8 cellular contexts compared by ENCODE assay signal in the genomic region with DNA sequence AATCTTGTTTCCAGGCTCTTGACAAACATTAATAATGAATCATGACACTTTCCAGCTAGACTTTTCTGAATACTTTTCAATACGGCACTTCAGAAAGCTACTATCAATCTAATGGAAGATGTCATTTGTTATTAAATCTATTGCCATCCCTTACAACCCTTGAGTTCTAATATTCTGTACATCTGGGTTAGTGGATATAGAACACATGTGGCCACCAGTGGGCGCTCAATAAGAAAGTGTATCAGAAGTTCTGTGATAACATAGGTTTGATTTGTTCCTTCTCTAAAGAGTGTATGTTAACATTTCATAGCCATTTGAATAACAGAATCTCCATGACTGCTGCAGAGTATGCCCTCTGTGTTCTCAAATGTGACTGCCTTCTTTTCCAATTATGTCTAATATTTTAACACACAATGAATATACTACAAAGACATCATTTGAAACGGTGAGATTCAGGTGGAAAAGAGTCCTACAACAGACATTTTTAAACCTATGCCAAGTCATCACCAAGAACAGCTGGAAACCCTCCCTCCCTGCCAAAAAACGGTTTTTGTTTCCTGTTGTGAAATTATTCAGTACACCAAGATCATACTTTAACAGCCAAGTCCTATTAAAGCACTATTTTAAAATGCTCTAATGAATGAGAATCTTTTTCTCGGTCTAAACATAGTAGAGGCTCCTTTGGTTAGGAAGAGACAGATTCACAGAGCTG. TPM values are rescaled to one million over a fixed set of nuclear protein-coding genes. Genes with fewer than 3 reads are reported as not detected.
DNase-seq lines count a peak whose midpoint lies in the region; ATAC-seq and TF ChIP-seq lines count a peak whose summit lies in the region.

No MANE protein-coding gene starts in this region.

- H3K4me1 ChIP-seq in GM23248 (ENCODE audit: insufficient read depth) (no peaks in the 10 kb centered on the region), mesendoderm (ENCODE audit: control insufficient read depth, low read depth, low read length) (no peaks in the 10 kb centered on the region)

- H3K4me3 ChIP-seq in GM23248 = no peak overlapping the region
- no peak overlapping the region for H3K4me3 ChIP-seq in mesendoderm (ENCODE audit: low read length)

- no peak overlapping the region for H2BK15ac ChIP-seq in mesendoderm (replicated peaks; ENCODE audit: low read depth)

- no peak overlapping the region for H3K56ac ChIP-seq in mesendoderm (ENCODE audit: low read length)

- H3K79me1 ChIP-seq in mesendoderm (ENCODE audit: low read length) = no peaks in the 10 kb centered on the region

- H3K27ac ChIP-seq in GM23248 (no peak overlapping the region), mesendoderm (ENCODE audit: low read depth, low read length) (no peak overlapping the region)

- 4 to 6% methylated on average over 5 of the region's 5 CpGs for WGBS in GM23248 (ENCODE audit: low coverage in 1 of 2, low lambda C conversion rate in 2 of 2, missing lambda C conversion rate in 2 of 2), 2 experiments
- no CpG with 5 or more reads among the region's 5 CpGs for WGBS in mesendoderm (ENCODE audit: extremely low coverage, insufficient coverage, low lambda C conversion rate)

- no peaks in the 10 kb centered on the region for H3F3A ChIP-seq in GM23248 (ENCODE audit: insufficient read depth)

- H2BK5ac ChIP-seq in mesendoderm (ENCODE audit: low read length) = no peak overlapping the region

- no peak overlapping the region for H4K8ac ChIP-seq in mesendoderm (ENCODE audit: low read depth, low read length)

- CTCF ChIA-PET in HEK293T (lab: Yijun Ruan, JAX) = interaction anchor here (0.6 to 1.4 kb wide), 5 partner anchors 8 to 1486 kb away, joined by 3 to 7 read pairs (median 3); no protein-coding TSS in a partner anchor

- no peak overlapping the region for H3K18ac ChIP-seq in mesendoderm (ENCODE audit: low read length)

- DNase-seq in AML-193 (lab: John Stamatoyannopoulos, UW) (peak; percentile 37 to 49), GM23248 (peak; percentile 65), mesendoderm (peak; percentile 17), HEK293T (ENCODE audit: extremely low spot score) (no peak)
- peak; percentile 9 for DNase-seq in central memory CD4-positive, alpha-beta T cell

- H3K23ac ChIP-seq in mesendoderm (ENCODE audit: low read length) = no peak overlapping the region

- no peak overlapping the region for H3K4ac ChIP-seq in mesendoderm (ENCODE audit: low read depth, low read length)

- no peak overlapping the region for H4K5ac ChIP-seq in mesendoderm (ENCODE audit: low read length)

- H3K9me2 ChIP-seq in GM23248 (ENCODE audit: insufficient read depth) = no peaks in the 10 kb centered on the region

- no peak overlapping the region for H3K4me2 ChIP-seq in GM23248 (ENCODE audit: unreplicated experiment)
- H3K4me2 ChIP-seq in mesendoderm (ENCODE audit: low read length) = no peak overlapping the region

- H3K27me3 ChIP-seq in GM23248 (replicated peaks; ENCODE audit: insufficient read depth) = peaks cover 24% of the 10 kb centered on the region
- no peaks in the 10 kb centered on the region for H3K27me3 ChIP-seq in mesendoderm (ENCODE audit: insufficient read depth, low read length, poor library complexity)

- POLR2A ChIA-PET in HEK293T (lab: Yijun Ruan, JAX) = no interaction called here

- H3K79me2 ChIP-seq in GM23248 (ENCODE audit: insufficient read depth) (no peaks in the 10 kb centered on the region), mesendoderm (ENCODE audit: control insufficient read depth, insufficient read depth, low read length) (no peaks in the 10 kb centered on the region)

- no peak overlapping the region for H2AFZ ChIP-seq in GM23248

- H2BK120ac ChIP-seq in mesendoderm (ENCODE audit: low read depth, low read length) = no peak overlapping the region

- H3K36me3 ChIP-seq in GM23248 (ENCODE audit: low read depth) (no peaks in the 10 kb centered on the region), mesendoderm (ENCODE audit: control insufficient read depth, insufficient read depth, low read length) (no peaks in the 10 kb centered on the region)

- ATAC-seq in SK-N-SH treated with all-trans-retinoic acid at 6 μM for 48 hours (peak; percentile 83), HG03565 (IDR thresholded peaks at IDR 0.05; ENCODE audit: unreplicated experiment) (no peak), HG03175 (IDR thresholded peaks at IDR 0.05; ENCODE audit: unreplicated experiment) (no peak)

- in situ Hi-C loops in GM23248 (cut with MboI) = no loop called here

- no peak overlapping the region for H2AK5ac ChIP-seq in mesendoderm (ENCODE audit: low read length)

- no peak overlapping the region for H3K9ac ChIP-seq in GM23248
- no peak overlapping the region for H3K9ac ChIP-seq in mesendoderm (ENCODE audit: low read length)

- H3K9me3 ChIP-seq in GM23248 (ENCODE audit: low read depth) = no peaks in the 10 kb centered on the region

- no peaks in the 10 kb centered on the region for H4K20me1 ChIP-seq in GM23248 (ENCODE audit: insufficient read depth)

TF ChIP-seq in SK-N-SH treated with all-trans-retinoic acid at 6 μM for 48 hours, 23 proteins besides CTCF, POLR2A, EP300 and RAD21 (continues in another document):
- no peak for TF ChIP-seq ZFP30 (CRISPR knock-in tag; IDR thresholded peaks at IDR 0.05)
- TF ChIP-seq, protein P1, sequence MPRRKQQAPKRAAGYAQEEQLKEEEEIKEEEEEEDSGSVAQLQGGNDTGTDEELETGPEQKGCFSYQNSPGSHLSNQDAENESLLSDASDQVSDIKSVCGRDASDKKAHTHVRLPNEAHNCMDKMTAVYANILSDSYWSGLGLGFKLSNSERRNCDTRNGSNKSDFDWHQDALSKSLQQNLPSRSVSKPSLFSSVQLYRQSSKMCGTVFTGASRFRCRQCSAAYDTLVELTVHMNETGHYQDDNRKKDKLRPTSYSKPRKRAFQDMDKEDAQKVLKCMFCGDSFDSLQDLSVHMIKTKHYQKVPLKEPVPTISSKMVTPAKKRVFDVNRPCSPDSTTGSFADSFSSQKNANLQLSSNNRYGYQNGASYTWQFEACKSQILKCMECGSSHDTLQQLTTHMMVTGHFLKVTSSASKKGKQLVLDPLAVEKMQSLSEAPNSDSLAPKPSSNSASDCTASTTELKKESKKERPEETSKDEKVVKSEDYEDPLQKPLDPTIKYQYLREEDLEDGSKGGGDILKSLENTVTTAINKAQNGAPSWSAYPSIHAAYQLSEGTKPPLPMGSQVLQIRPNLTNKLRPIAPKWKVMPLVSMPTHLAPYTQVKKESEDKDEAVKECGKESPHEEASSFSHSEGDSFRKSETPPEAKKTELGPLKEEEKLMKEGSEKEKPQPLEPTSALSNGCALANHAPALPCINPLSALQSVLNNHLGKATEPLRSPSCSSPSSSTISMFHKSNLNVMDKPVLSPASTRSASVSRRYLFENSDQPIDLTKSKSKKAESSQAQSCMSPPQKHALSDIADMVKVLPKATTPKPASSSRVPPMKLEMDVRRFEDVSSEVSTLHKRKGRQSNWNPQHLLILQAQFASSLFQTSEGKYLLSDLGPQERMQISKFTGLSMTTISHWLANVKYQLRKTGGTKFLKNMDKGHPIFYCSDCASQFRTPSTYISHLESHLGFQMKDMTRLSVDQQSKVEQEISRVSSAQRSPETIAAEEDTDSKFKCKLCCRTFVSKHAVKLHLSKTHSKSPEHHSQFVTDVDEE (CRISPR knock-in tag; IDR thresholded peaks at IDR 0.05) = no peak

TF ChIP-seq in HEK293T, 16 proteins besides CTCF, POLR2A, EP300 and RAD21:
- TF ChIP-seq CTBP1 (IDR thresholded peaks at IDR 0.05; ENCODE audit: borderline replicate concordance) (no peak), ARNT (IDR thresholded peaks at IDR 0.05) (no peak), FOXM1 (IDR thresholded peaks at IDR 0.05; ENCODE audit: borderline replicate concordance) (no peak), LEF1 (IDR thresholded peaks at IDR 0.05; ENCODE audit: borderline replicate concordance) (no peak), FOXK2 (IDR thresholded peaks at IDR 0.05) (no peak), ZNF384 (IDR thresholded peaks at IDR 0.05) (no peak), SUZ12 (IDR thresholded peaks at IDR 0.05) (no peak), NFRKB (IDR thresholded peaks at IDR 0.05) (no peak), HDGF (IDR thresholded peaks at IDR 0.05; ENCODE audit: borderline replicate concordance) (no peak), TARDBP (IDR thresholded peaks at IDR 0.05) (no peak), FOXA1 (IDR thresholded peaks at IDR 0.05) (no peak), L3MBTL2 (conservative IDR thresholded peaks at IDR 0.05) (no peak), BHLHE40 (IDR thresholded peaks at IDR 0.05; ENCODE audit: borderline replicate concordance) (no peak), SP1 (IDR thresholded peaks at IDR 0.05) (no peak), ELF4 (IDR thresholded peaks at IDR 0.05) (no peak)
- TF ChIP-seq, protein P2, sequence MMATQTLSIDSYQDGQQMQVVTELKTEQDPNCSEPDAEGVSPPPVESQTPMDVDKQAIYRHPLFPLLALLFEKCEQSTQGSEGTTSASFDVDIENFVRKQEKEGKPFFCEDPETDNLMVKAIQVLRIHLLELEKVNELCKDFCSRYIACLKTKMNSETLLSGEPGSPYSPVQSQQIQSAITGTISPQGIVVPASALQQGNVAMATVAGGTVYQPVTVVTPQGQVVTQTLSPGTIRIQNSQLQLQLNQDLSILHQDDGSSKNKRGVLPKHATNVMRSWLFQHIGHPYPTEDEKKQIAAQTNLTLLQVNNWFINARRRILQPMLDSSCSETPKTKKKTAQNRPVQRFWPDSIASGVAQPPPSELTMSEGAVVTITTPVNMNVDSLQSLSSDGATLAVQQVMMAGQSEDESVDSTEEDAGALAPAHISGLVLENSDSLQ (IDR thresholded peaks at IDR 0.05) = no peak

RNA-seq across cellular contexts. Expression of a gene that starts 22.2 kb away (rescaled TPM):
- 0.11 TPM in 1 of 2 replicates, not detected in the other for total RNA-seq in GM23248 (2014; rRNA removed; shearing (Covaris generic))
- polyA plus RNA-seq in GM23248 (2016; fragmentation: Nextera tagmentation; extraction: Ambion mirVana) = 0.39 and 0.68 TPM in 2 replicates
- 0.32 TPM for polyA plus RNA-seq in mesendoderm (2013, experiment 1 of 2)
- 0.80 TPM for polyA plus RNA-seq in mesendoderm (2013, experiment 2 of 2)
